In the genomic region with DNA sequence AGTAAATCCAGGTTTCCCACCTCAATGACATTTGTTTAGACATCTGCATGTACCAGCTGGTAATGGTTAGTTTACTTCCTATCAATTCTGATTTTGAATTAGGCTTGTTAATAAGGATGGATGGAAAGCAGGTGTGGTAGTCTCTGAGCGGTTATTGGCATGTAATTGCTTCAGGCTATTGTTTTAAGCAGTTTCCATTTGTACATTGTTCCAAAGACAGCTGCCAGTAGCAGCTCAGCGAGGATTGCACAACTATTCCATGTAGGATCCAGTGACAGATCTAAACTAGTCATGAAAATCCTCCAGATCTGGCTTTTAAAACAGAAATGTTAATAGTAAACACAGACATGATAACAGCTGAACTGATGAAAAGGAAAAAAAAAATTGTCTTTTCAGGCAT, we compare ENCODE assay signal across 21 cellular contexts.
"Had no signal": no experiment of that assay in that cellular context is flagged by ENCODE, and none has a peak within 500 bp of the region (broad histone marks: within the 10 kb centered on the region; RNA-seq: fewer than 3 reads in every experiment).

No MANE protein-coding gene starts in this region.

- H3K4me3 Mint-ChIP-seq: activated CD4-positive, alpha-beta T cell treated with anti-CD3 and anti-CD28 coated beads for 36 hours; activated naive CD8-positive, alpha-beta T cell treated with anti-CD3 and anti-CD28 coated beads for 36 hours; natural killer cell; stimulated activated effector memory CD8-positive, alpha-beta T cell treated with anti-CD3 and anti-CD28 coated beads, Interleukin-12 subunit alpha, Interleukin-12 subunit beta, amount 100 ng/mL, for 72 hours; T-helper 2 cell treated with Interferon-gamma antibody and Interleukin-4, amounts not matched to agents 5 μg/mL and 100 μg/mL, for 36 hours; type B pancreatic cell; WTC11 had no signal

- ATAC-seq: activated CD4-positive, alpha-beta T cell treated with anti-CD3 and anti-CD28 coated beads for 36 hours; lower lobe of right lung; natural killer cell; stimulated activated effector memory CD8-positive, alpha-beta T cell treated with anti-CD3 and anti-CD28 coated beads, Interleukin-12 subunit alpha, Interleukin-12 subunit beta, amount 100 ng/mL, for 72 hours; WTC11 had no signal

- H2AFZ ChIP-seq: parathyroid adenoma had no signal

- H3K27ac Mint-ChIP-seq: activated CD4-positive, alpha-beta T cell treated with anti-CD3 and anti-CD28 coated beads for 36 hours; activated naive CD8-positive, alpha-beta T cell treated with anti-CD3 and anti-CD28 coated beads for 36 hours; natural killer cell; stimulated activated effector memory CD8-positive, alpha-beta T cell treated with anti-CD3 and anti-CD28 coated beads, Interleukin-12 subunit alpha, Interleukin-12 subunit beta, amount 100 ng/mL, for 72 hours; T-helper 2 cell treated with Interferon-gamma antibody and Interleukin-4, amounts not matched to agents 5 μg/mL and 100 μg/mL, for 36 hours; type B pancreatic cell; WTC11 had no signal

- H3K27ac ChIP-seq: epithelial cell of prostate, lower lobe of right lung, neutrophil, parathyroid adenoma, sigmoid colon, testis had no signal

- H3K4me3 ChIP-seq: lower lobe of right lung, sigmoid colon, testis had no signal

- H3K9me3 Mint-ChIP-seq: activated naive CD8-positive, alpha-beta T cell treated with anti-CD3 and anti-CD28 coated beads for 36 hours; T-helper 2 cell treated with Interferon-gamma antibody and Interleukin-4, amounts not matched to agents 5 μg/mL and 100 μg/mL, for 36 hours; type B pancreatic cell; WTC11 had no signal

- H3K4me1 ChIP-seq: lower lobe of right lung, parathyroid adenoma, sigmoid colon, testis had no signal

- H3K27me3 ChIP-seq: neutrophil, sigmoid colon, testis had no signal

- H3K79me2 ChIP-seq: parathyroid adenoma had no signal

- H3K27me3 Mint-ChIP-seq: activated naive CD8-positive, alpha-beta T cell treated with anti-CD3 and anti-CD28 coated beads for 36 hours had no signal

- H3K9me3 ChIP-seq: lower lobe of right lung, neutrophil, testis had no signal

- H3K36me3 ChIP-seq: lower lobe of right lung, neutrophil, sigmoid colon had no signal

- DNase-seq: activated CD4-positive, alpha-beta T cell treated with anti-CD3 and anti-CD28 coated beads for 36 hours; activated CD4-positive, alpha-beta T cell treated with anti-CD3 and anti-CD28 coated beads, Interleukin-2, amount 50 U/mL, for 48 hours; activated naive CD4-positive, alpha-beta T cell; activated naive CD8-positive, alpha-beta T cell treated with anti-CD3 and anti-CD28 coated beads for 36 hours; amniotic stem cell; dermis blood vessel endothelial cell; foreskin melanocyte; hypothalamus; islet precursor cell; lower lobe of right lung; natural killer cell; sigmoid colon; stimulated activated CD4-positive, alpha-beta T cell treated with anti-CD3 and anti-CD28 coated beads, Interleukin-4, amount 100 ng/mL, for 24 hours; testis had no signal

- H3K9ac ChIP-seq: parathyroid adenoma had no signal

- H3K4me1 Mint-ChIP-seq: activated CD4-positive, alpha-beta T cell treated with anti-CD3 and anti-CD28 coated beads for 36 hours; activated naive CD8-positive, alpha-beta T cell treated with anti-CD3 and anti-CD28 coated beads for 36 hours; natural killer cell; stimulated activated effector memory CD8-positive, alpha-beta T cell treated with anti-CD3 and anti-CD28 coated beads, Interleukin-12 subunit alpha, Interleukin-12 subunit beta, amount 100 ng/mL, for 72 hours had no signal
